12 cellular contexts compared by ENCODE assay signal in the genomic region with DNA sequence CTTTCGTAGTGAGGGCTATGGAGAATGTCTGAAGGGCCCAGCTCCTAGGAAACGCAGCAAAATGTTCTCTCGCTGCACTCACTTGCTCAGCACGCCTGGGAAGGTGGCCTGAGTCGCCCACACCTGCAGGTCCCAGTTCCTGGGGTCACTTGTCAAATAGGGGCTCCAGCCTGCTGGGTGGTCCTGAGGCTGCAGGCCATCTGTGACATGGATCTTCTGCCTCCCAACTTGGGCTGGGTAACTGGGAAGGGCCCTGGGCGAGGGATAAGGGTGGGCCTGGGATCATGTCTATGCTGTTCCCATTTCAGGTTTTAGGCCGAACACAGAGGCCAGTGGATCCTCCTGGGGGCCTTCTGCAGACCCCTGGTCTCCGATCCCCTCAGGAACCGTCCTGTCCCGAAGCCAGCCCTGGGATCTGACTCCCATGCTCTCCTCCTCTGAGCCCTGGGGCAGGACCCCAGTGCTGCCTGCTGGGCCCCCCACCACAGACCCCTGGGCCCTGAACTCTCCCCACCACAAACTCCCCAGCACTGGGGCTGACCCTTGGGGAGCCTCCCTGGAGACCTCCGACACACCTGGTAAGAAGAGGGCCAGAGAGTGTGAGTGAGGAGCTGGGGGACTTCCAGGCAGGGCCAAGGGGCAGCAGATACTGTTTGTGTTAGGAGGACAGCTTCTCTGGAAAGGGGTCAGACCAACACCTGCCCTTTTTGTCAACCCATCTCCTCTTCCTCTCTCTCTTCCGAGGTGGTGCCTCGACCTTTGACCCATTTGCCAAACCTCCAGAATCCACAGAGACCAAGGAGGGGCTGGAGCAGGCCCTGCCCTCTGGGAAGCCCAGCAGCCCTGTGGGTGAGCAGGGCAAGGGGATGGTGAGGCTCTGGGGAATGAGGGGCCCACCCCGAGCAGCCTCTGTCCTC. TPM values are rescaled to one million over a fixed set of nuclear protein-coding genes. Genes with fewer than 3 reads are reported as not detected.
A peak's percentile ranks its signal among the peaks of the same experiment; 100 is the strongest.
DNase-seq lines count a peak whose midpoint lies in the region; ATAC-seq, FAIRE-seq and TF ChIP-seq lines count a peak whose summit lies in the region.
"Had no signal": no experiment of that assay in that cellular context is flagged by ENCODE, and none has a peak within 500 bp of the region (broad histone marks: within the 10 kb centered on the region; RNA-seq: fewer than 3 reads in every experiment).

No MANE protein-coding gene starts in this region.

- H3K9me3 ChIP-seq in HEK293 (ENCODE audit: control insufficient read depth, insufficient read depth, low read depth, low read length) (no peaks in the 10 kb centered on the region), T-helper 17 cell (ENCODE audit: control insufficient read depth, low read length, poor library complexity, severe bottlenecking) (no peaks in the 10 kb centered on the region), keratinocyte (ENCODE audit: control insufficient read depth, low read depth, low read length) (no peaks in the 10 kb centered on the region)

- H2AFZ ChIP-seq in keratinocyte (ENCODE audit: control insufficient read depth, low read length) = no peak overlapping the region

- H3K27ac ChIP-seq in HEK293 (ENCODE audit: extremely low read depth, low read depth, low read length) (peak overlapping the region; percentile 12; the same call in 1 of the 2 replicates), keratinocyte (ENCODE audit: control insufficient read depth, insufficient read depth, low read length) (peak overlapping the region; percentile 14)

- peaks cover 39% of the 10 kb centered on the region for H3K79me2 ChIP-seq in keratinocyte (ENCODE audit: control insufficient read depth, insufficient read depth, low read length)

- CTCF ChIA-PET in HEK293 (lab: Yijun Ruan, JAX) = interaction anchor here (0.6 to 6.7 kb wide), 10 partner anchors 9 to 542 kb away, joined by 3 to 58 read pairs (median 3); no protein-coding TSS in a partner anchor

- H3K9me3 Mint-ChIP-seq in stimulated activated memory B cell treated with anti-CD40 and anti-IgM and Interleukin-4, amounts not matched to agents 10 μg/mL and 1 μg/mL and 100 μg/mL, for 72 hours = no peaks in the 10 kb centered on the region
- H3K9me3 Mint-ChIP-seq: activated naive CD4-positive, alpha-beta T cell treated with anti-CD3 and anti-CD28 coated beads, Interleukin-2, amount 50 U/mL, for 72 hours; nephron progenitor cell had no signal

- H3K9ac ChIP-seq in keratinocyte (ENCODE audit: control insufficient read depth, extremely low read depth, insufficient read depth, low read length) = peak overlapping the region; percentile 22

- peaks cover 3% of the 10 kb centered on the region for H3K9me1 ChIP-seq in keratinocyte (ENCODE audit: control insufficient read depth, extremely low read depth, insufficient read depth, low read length)

- H3K36me3 Mint-ChIP-seq in T-helper 17 cell (ENCODE audit: low read depth) = no peaks in the 10 kb centered on the region
- H3K36me3 Mint-ChIP-seq in stimulated activated memory B cell treated with anti-CD40 and anti-IgM and Interleukin-4, amounts not matched to agents 10 μg/mL and 1 μg/mL and 100 μg/mL, for 72 hours = no peaks in the 10 kb centered on the region
- H3K36me3 Mint-ChIP-seq: activated naive CD4-positive, alpha-beta T cell treated with anti-CD3 and anti-CD28 coated beads, Interleukin-2, amount 50 U/mL, for 72 hours had no signal

- H3K36me3 ChIP-seq in HEK293 (ENCODE audit: control insufficient read depth in 2 of 2, insufficient read depth in 1 of 2, low read length in 2 of 2) (no peaks in the 10 kb centered on the region), keratinocyte (ENCODE audit: control insufficient read depth in 2 of 2, extremely low read depth in 1 of 2, insufficient read depth in 2 of 2, low read length in 2 of 2) (peaks cover 26 to 56% of the 10 kb centered on the region in 2 experiments)

- H3K27me3 ChIP-seq in keratinocyte (ENCODE audit: control insufficient read depth, extremely low read depth, insufficient read depth, low read length) = no peaks in the 10 kb centered on the region

- peaks cover 17% of the 10 kb centered on the region for H3K4me1 Mint-ChIP-seq in T-helper 17 cell
- peaks cover 27% of the 10 kb centered on the region for H3K4me1 Mint-ChIP-seq in stimulated activated memory B cell treated with anti-CD40 and anti-IgM and Interleukin-4, amounts not matched to agents 10 μg/mL and 1 μg/mL and 100 μg/mL, for 72 hours

- ATAC-seq in T-helper 17 cell (no peak), HG03196 (IDR thresholded peaks at IDR 0.05; ENCODE audit: unreplicated experiment) (no peak)
- no peak for ATAC-seq in stimulated activated memory B cell treated with anti-CD40 and anti-IgM and Interleukin-4, amounts not matched to agents 10 μg/mL and 1 μg/mL and 100 μg/mL, for 72 hours

- TF ChIP-seq CTCF in HEK293 (tag by site-specific recombination; IDR thresholded peaks at IDR 0.05) (no peak), keratinocyte (optimal IDR thresholded peaks at IDR 0.05 in 1 of 3, IDR thresholded peaks at IDR 0.05 in 1 of 3, conservative IDR thresholded peaks at IDR 0.05 in 1 of 3; ENCODE audit: extremely low read depth in 1 of 3, insufficient read depth in 2 of 3, low read length in 3 of 3) (no peak)

- DNase-seq in T-helper 17 cell (no peak), keratinocyte (ENCODE audit: low read depth, low spot score) (no peak), NCI-H2227 treated with DMSO at 0.1 percent for 48 hours (lab: John Stamatoyannopoulos, UW) (no peak), kidney glomerular epithelial cell (lab: John Stamatoyannopoulos, UW) (no peak)
- DNase-seq: activated CD4-positive, alpha-beta T cell treated with anti-CD3 and anti-CD28 coated beads for 1 hour; EL; nephron progenitor cell; stimulated activated CD4-positive, alpha-beta T cell treated with anti-CD3 and anti-CD28 coated beads, Interleukin-4, amount 100 ng/mL, for 4 hours had no signal

- H3K4me1 ChIP-seq in HEK293 (ENCODE audit: control insufficient read depth, insufficient read depth, low read length) (peaks cover 8% of the 10 kb centered on the region), keratinocyte (ENCODE audit: control insufficient read depth, extremely low read depth, insufficient read depth, low read length) (peaks cover 73% of the 10 kb centered on the region)

- H3K4me2 ChIP-seq in keratinocyte (ENCODE audit: control insufficient read depth, extremely low read depth, insufficient read depth, low read depth, low read length) = peak overlapping the region; percentile 82

- no peak for FAIRE-seq in keratinocyte (lab: Jason Lieb, UNC)

- H3K4me3 ChIP-seq in HEK293 (ENCODE audit: low read depth, low read length) (no peak overlapping the region), keratinocyte (ENCODE audit: control insufficient read depth in 2 of 3, extremely low read depth in 1 of 3, insufficient read depth in 2 of 3, low read depth in 1 of 3, low read length in 3 of 3) (no peak overlapping the region)

- H3K27ac Mint-ChIP-seq in T-helper 17 cell = no peak overlapping the region
- peak overlapping the region; percentile 81 for H3K27ac Mint-ChIP-seq in stimulated activated memory B cell treated with anti-CD40 and anti-IgM and Interleukin-4, amounts not matched to agents 10 μg/mL and 1 μg/mL and 100 μg/mL, for 72 hours
- H3K27ac Mint-ChIP-seq: nephron progenitor cell had no signal

- POLR2A ChIA-PET in HEK293 (lab: Yijun Ruan, JAX) = interaction anchor here (1.2 to 2.9 kb wide), 3 partner anchors 8 to 326 kb away, joined by 4 to 12 read pairs (median 5); a partner anchor contains a TSS

- peaks cover 7% of the 10 kb centered on the region for H4K20me1 ChIP-seq in keratinocyte (ENCODE audit: control insufficient read depth, extremely low read depth, insufficient read depth, low read length)

- dilution Hi-C loops in keratinocyte (cut with MboI; ENCODE audit: extremely low pct_ligation_motif_present, low sequenced_read_pairs) = no loop called here

- peak overlapping the region; percentile 89 for H3K4me3 Mint-ChIP-seq in T-helper 17 cell
- H3K4me3 Mint-ChIP-seq in stimulated activated memory B cell treated with anti-CD40 and anti-IgM and Interleukin-4, amounts not matched to agents 10 μg/mL and 1 μg/mL and 100 μg/mL, for 72 hours = peak overlapping the region; percentile 81

- peaks cover 19% of the 10 kb centered on the region for H3K27me3 Mint-ChIP-seq in T-helper 17 cell
- peaks cover 23% of the 10 kb centered on the region for H3K27me3 Mint-ChIP-seq in stimulated activated memory B cell treated with anti-CD40 and anti-IgM and Interleukin-4, amounts not matched to agents 10 μg/mL and 1 μg/mL and 100 μg/mL, for 72 hours

RNA-seq across cellular contexts. Expression of a gene that starts 6.2 kb away (rescaled TPM):
- total RNA-seq in T-helper 17 cell = 10 to 100 TPM; 11.3 to 16.4 TPM
- 17.2 to 30.4 TPM (median 21.3 TPM) in 3 replicates for polyA plus RNA-seq in keratinocyte
- 13.2 TPM for polyA plus RNA-seq in keratinocyte (2011; ENCODE audit: low read depth)
- polyA plus RNA-seq in keratinocyte (2011; cell fraction: cytosol; rRNA removed) = 9.5 and 18.5 TPM in 2 replicates
- 80.5 and 131 TPM in 2 replicates for polyA plus RNA-seq in keratinocyte (2011; cell fraction: nucleus; rRNA removed)
- polyA plus RNA-seq in keratinocyte (2012; ENCODE audit: low replicate concordance) = 15.7 and 35.8 TPM in 2 replicates
- 19.1 to 70.4 TPM (median 26.5 TPM) in 3 replicates for polyA minus RNA-seq in keratinocyte
- 18.8 TPM for polyA minus RNA-seq in keratinocyte (2011; cell fraction: cytosol; rRNA and poly(A)+ RNA removed)
- polyA minus RNA-seq in keratinocyte (2011; cell fraction: nucleus; rRNA and poly(A)+ RNA removed) = 27.4 and 29.4 TPM in 2 replicates

RNA-seq across cellular contexts. Expression of a gene that starts 8.2 kb away (rescaled TPM):
- not detected for total RNA-seq in T-helper 17 cell
- polyA plus RNA-seq in keratinocyte = 50.7 to 155 TPM (median 66.7 TPM) in 3 replicates
- 34.9 TPM for polyA plus RNA-seq in keratinocyte (2011; ENCODE audit: low read depth)
- 66.6 and 129 TPM in 2 replicates for polyA plus RNA-seq in keratinocyte (2011; cell fraction: cytosol; rRNA removed)
- 115 and 162 TPM in 2 replicates for polyA plus RNA-seq in keratinocyte (2011; cell fraction: nucleus; rRNA removed)
- 41.8 and 249 TPM in 2 replicates for polyA plus RNA-seq in keratinocyte (2012; ENCODE audit: low replicate concordance)
- 47.1 to 355 TPM (median 69.7 TPM) in 3 replicates for polyA minus RNA-seq in keratinocyte
- 128 TPM for polyA minus RNA-seq in keratinocyte (2011; cell fraction: cytosol; rRNA and poly(A)+ RNA removed)
- polyA minus RNA-seq in keratinocyte (2011; cell fraction: nucleus; rRNA and poly(A)+ RNA removed) = 133 and 152 TPM in 2 replicates
- total RNA-seq: activated naive CD4-positive, alpha-beta T cell treated with anti-CD3 and anti-CD28 coated beads, Interleukin-2, amount 50 U/mL, for 72 hours had no signal

RNA-seq across cellular contexts. Expression of a gene that starts 19.8 kb away (rescaled TPM):
- total RNA-seq in T-helper 17 cell = under 1 TPM; 0.05 to 0.18 TPM
- 0.06 to 0.09 TPM (median 0.07 TPM) in 3 replicates for polyA plus RNA-seq in keratinocyte
- polyA plus RNA-seq in keratinocyte (2011; ENCODE audit: low read depth) = 0.04 TPM
- 0.04 TPM in 2 replicates for polyA plus RNA-seq in keratinocyte (2011; cell fraction: cytosol; rRNA removed)
- polyA plus RNA-seq in keratinocyte (2011; cell fraction: nucleus; rRNA removed) = 0.19 and 0.35 TPM in 2 replicates
- polyA plus RNA-seq in keratinocyte (2012; ENCODE audit: low replicate concordance) = 0.03 and 0.06 TPM in 2 replicates
- 0.03 to 0.43 TPM in 2 of 3 replicates, not detected in the other for polyA minus RNA-seq in keratinocyte
- polyA minus RNA-seq in keratinocyte (2011; cell fraction: cytosol; rRNA and poly(A)+ RNA removed) = not detected
- 0.21 and 0.23 TPM in 2 replicates for polyA minus RNA-seq in keratinocyte (2011; cell fraction: nucleus; rRNA and poly(A)+ RNA removed)

RNA-seq across cellular contexts. Expression of a gene that starts 32.5 kb away (rescaled TPM):
- total RNA-seq in T-helper 17 cell = 1 to 10 TPM; 1.2 to 1.3 TPM
- polyA plus RNA-seq in keratinocyte = 5.1 to 9.5 TPM (median 9.0 TPM) in 3 replicates
- 2.4 TPM for polyA plus RNA-seq in keratinocyte (2011; ENCODE audit: low read depth)
- polyA plus RNA-seq in keratinocyte (2011; cell fraction: cytosol; rRNA removed) = 1.9 and 2.1 TPM in 2 replicates
- polyA plus RNA-seq in keratinocyte (2011; cell fraction: nucleus; rRNA removed) = 30.5 and 34.7 TPM in 2 replicates
- 0.85 and 9.1 TPM in 2 replicates for polyA plus RNA-seq in keratinocyte (2012; ENCODE audit: low replicate concordance)
- polyA minus RNA-seq in keratinocyte = 1.4 to 6.3 TPM (median 4.1 TPM) in 3 replicates
- 5.6 TPM for polyA minus RNA-seq in keratinocyte (2011; cell fraction: cytosol; rRNA and poly(A)+ RNA removed)
- polyA minus RNA-seq in keratinocyte (2011; cell fraction: nucleus; rRNA and poly(A)+ RNA removed) = 4.7 and 7.4 TPM in 2 replicates
